ENCODE assay signal across 8 cellular contexts in genomic region chr3:49553690-49554634, GRCh38. TPM values are rescaled to one million over a fixed set of nuclear protein-coding genes. Genes with fewer than 3 reads are reported as not detected.
DNase-seq lines count a peak whose midpoint lies in the region; FAIRE-seq and TF ChIP-seq lines count a peak whose summit lies in the region.

TSS of gene BSN (plus strand) at chr3:49554477. CDS start at chr3:49554603, 126 bp downstream.

- no peak for TF ChIP-seq EP300 in stomach (IDR thresholded peaks at IDR 0.05)

- 3 to 10% (median 5%) methylated on average over 28 to 77 of the region's 77 CpGs for WGBS in stomach, 5 donors

- H3K27me3 Mint-ChIP-seq in neural crest cell (ENCODE audit: low read depth), result peaks cover 7% of the 10 kb centered on the region

- no peak for FAIRE-seq in H54 (lab: Jason Lieb, UNC)

- TF ChIP-seq CTCF in foreskin fibroblast (IDR thresholded peaks at IDR 0.05; ENCODE audit: low read depth, low read length), result no peak
- TF ChIP-seq CTCF in neural crest cell (conservative IDR thresholded peaks at IDR 0.05), result no peak
- TF ChIP-seq CTCF in stomach (IDR thresholded peaks at IDR 0.05), result peak in 1 of 7 experiments; percentile 7

- H3K4me3 Mint-ChIP-seq in neural crest cell, result peak within 1 kb of the TSS; percentile 94

- DNase-seq in Daoy (ENCODE audit: low read depth), result peak; percentile 94
- DNase-seq in H54 (ENCODE audit: insufficient read length, low spot score), result peak; percentile 96
- peak; percentile 73 for DNase-seq in M059J (ENCODE audit: low read depth)
- peak; percentile 86 to 90 for DNase-seq in SHP77 (lab: John Stamatoyannopoulos, UW)
- DNase-seq in activated gamma-delta T cell treated with Interleukin-2 at 50 U/mL for 16 hours, result peak; percentile 88
- peak; percentile 83 to 96 for DNase-seq in foreskin fibroblast
- DNase-seq in neural crest cell (ENCODE audit: low read depth, low spot score), result peak; percentile 93
- DNase-seq in stomach, result peak; percentile 88

- intact Hi-C loops in stomach (cut with DNase I; ENCODE audit: low total_unique reads), result no loop called here

- TF ChIP-seq POLR2A in H54 (IDR thresholded peaks at IDR 0.05; ENCODE audit: low read depth, low read length) (0 out of 2 replicates have a peak, but pooled peaks have one; percentile 20), stomach (IDR thresholded peaks at IDR 0.05) (no peak)

- H3K27ac Mint-ChIP-seq in neural crest cell (ENCODE audit: unreplicated experiment), result peak within 1 kb of the TSS; percentile 99

- no peaks in the 10 kb centered on the region for H3K9me3 ChIP-seq in stomach

- peak within 1 kb of the TSS; percentile 60 to 80 for H3K4me3 ChIP-seq in foreskin fibroblast (ENCODE audit: low read depth in 1 of 2, low read length in 2 of 2)
- peak within 1 kb of the TSS; percentile 58 to 72 (median 62) for H3K4me3 ChIP-seq in stomach

- H3K27ac ChIP-seq in stomach, result peak within 1 kb of the TSS; percentile 19 to 85 (median 73)

- H3K4me1 ChIP-seq in stomach, result peaks cover 6 to 21% (median 21%) of the 10 kb centered on the region in 4 donors

- H3K27me3 ChIP-seq in stomach, result peaks cover 0 to 20% (median 3%) of the 10 kb centered on the region in 3 donors

- no peaks in the 10 kb centered on the region for H3K9me3 Mint-ChIP-seq in neural crest cell

- peaks cover 27% of the 10 kb centered on the region for H3K4me1 Mint-ChIP-seq in neural crest cell

- no peaks in the 10 kb centered on the region for H3K36me3 ChIP-seq in stomach

- peaks cover 2% of the 10 kb centered on the region for H3K36me3 Mint-ChIP-seq in neural crest cell (ENCODE audit: low read depth)

RNA-seq across cellular contexts. Expression of gene BSN, which starts in this region (rescaled TPM):
- 0.18 and 0.29 TPM in 2 replicates for total RNA-seq in Daoy (2014; rRNA removed; shearing (Covaris generic))
- total RNA-seq in M059J (2014; rRNA removed; shearing (Covaris generic)), result 0.07 and 0.27 TPM in 2 replicates
- total RNA-seq in neural crest cell, result 6.1 and 6.5 TPM in 2 replicates
- 1 to 10 TPM in 3 of 5 donors, under 1 TPM in 1, not detected in 1; 0.37 to 4.5 (median 1.5) TPM for total RNA-seq in stomach
- polyA plus RNA-seq in stomach, result under 1 TPM in 2 of 3 donors, not detected in 1; 0.03 to 0.06 TPM

Comparison
In these comparisons a context has a peak if more than half of its experiments do, and no peak if none do; other contexts are left out.
1. Peak in every context shown above with its lines: DNase-seq, H3K4me3 ChIP-seq and H3K27ac ChIP-seq.
2. Peak in DNase-seq in Daoy; RNA of the gene not detected or under 1 TPM.
3. Peak in DNase-seq in M059J; RNA of the gene not detected or under 1 TPM.